Comparison of ENCODE assay signal across 14 cellular contexts in the genomic region with DNA sequence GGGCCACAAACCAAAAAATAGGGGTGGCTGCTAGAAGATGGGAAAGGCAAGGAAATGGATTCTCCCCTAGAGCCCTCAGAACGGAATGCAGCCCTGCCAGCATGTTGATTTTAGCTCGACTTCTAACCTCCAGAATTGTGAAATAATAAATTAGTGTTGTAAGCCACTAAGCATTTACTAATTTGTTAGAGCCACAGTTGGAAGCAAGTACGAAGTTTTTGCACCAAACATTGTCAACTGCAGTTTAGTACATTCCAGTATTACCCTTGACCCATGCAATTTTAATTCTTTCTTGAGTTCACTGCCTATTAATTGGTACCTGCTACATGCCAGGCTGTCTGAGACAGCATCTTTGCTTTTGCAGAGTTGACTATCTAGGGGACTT. TPM values are rescaled to one million over a fixed set of nuclear protein-coding genes. Genes with fewer than 3 reads are reported as not detected.
DNase-seq lines count a peak whose midpoint lies in the region; ATAC-seq, FAIRE-seq and TF ChIP-seq lines count a peak whose summit lies in the region.
"Had no signal": no experiment of that assay in that cellular context is flagged by ENCODE, and none has a peak within 500 bp of the region (broad histone marks: within the 10 kb centered on the region; RNA-seq: fewer than 3 reads in every experiment).

No MANE protein-coding gene starts in this region.

- no peaks in the 10 kb centered on the region for H3K9me3 ChIP-seq in mammary epithelial cell (replicated peaks; ENCODE audit: insufficient read depth, low read length)
- no peaks in the 10 kb centered on the region for H3K9me3 ChIP-seq in liver (ENCODE audit: control insufficient read depth in 4 of 4, low read length in 3 of 4)
- H3K9me3 ChIP-seq in gastrocnemius medialis: no peaks in the 10 kb centered on the region

- H2AFZ ChIP-seq in mammary epithelial cell (ENCODE audit: low read depth, low read length): no peak overlapping the region

- no peak for TF ChIP-seq RAD21 in liver (IDR thresholded peaks at IDR 0.05)

- CTCF ChIA-PET in mammary epithelial cell (lab: Charles Lee; ENCODE audit: low non-redundant PET): interaction anchor here (0.7 kb wide), 1 partner anchor 85 kb away, joined by 3 read pairs; no protein-coding TSS in a partner anchor

- no peaks in the 10 kb centered on the region for H4K20me1 ChIP-seq in mammary epithelial cell (ENCODE audit: insufficient read depth, low read length)

- no peak for TF ChIP-seq POLR2A in gastrocnemius medialis (IDR thresholded peaks at IDR 0.05)

- no peak for FAIRE-seq in D721Med (lab: Jason Lieb, UNC)
- FAIRE-seq: GM19239 had no signal

- no peak overlapping the region for H3K9ac ChIP-seq in mammary epithelial cell (ENCODE audit: insufficient read depth, low read length)
- H3K9ac ChIP-seq in liver (ENCODE audit: low read depth in 1 of 2, low read length in 2 of 2): no peak overlapping the region

- H3K4me3 ChIP-seq in AG10803 (ENCODE audit: low read length) (no peak overlapping the region), mammary epithelial cell (replicated peaks in 1 of 3; ENCODE audit: insufficient read depth in 1 of 3, low read depth in 2 of 3, low read length in 3 of 3) (no peak overlapping the region), liver (ENCODE audit: low read depth in 1 of 3, low read length in 3 of 3) (no peak overlapping the region), gastrocnemius medialis (no peak overlapping the region)

- no peaks in the 10 kb centered on the region for H3K36me3 ChIP-seq in mammary epithelial cell (ENCODE audit: insufficient read depth, low read length)
- no peaks in the 10 kb centered on the region for H3K36me3 ChIP-seq in liver (ENCODE audit: control insufficient read depth in 4 of 4, insufficient read depth in 3 of 4, low read depth in 1 of 4, low read length in 3 of 4)
- no peaks in the 10 kb centered on the region for H3K36me3 ChIP-seq in gastrocnemius medialis

- intact Hi-C loops in mammary epithelial cell (cut with micrococcal nuclease) (loop anchor here (5.0 kb wide), 3 partner anchors 283 to 553 kb away; no protein-coding TSS in a partner anchor), gastrocnemius medialis (cut with DNase I; ENCODE audit: low total_unique reads) (loop anchor here (5.0 kb wide), 1 partner anchor 88 kb away; no protein-coding TSS in a partner anchor)

- DNase-seq in AG10803 (ENCODE audit: low read depth) (peak; percentile 78), mammary epithelial cell (no peak), gastrocnemius medialis (no peak), GM19240 (ENCODE audit: insufficient read length, low spot score) (no peak), NCI-H510A treated with DMSO at 0.1 percent for 48 hours (lab: John Stamatoyannopoulos, UW) (no peak), DMS 273 (lab: John Stamatoyannopoulos, UW; ENCODE audit: unreplicated experiment) (no peak), D721Med (ENCODE audit: insufficient read length, low spot score) (no peak)
- DNase-seq: activated CD4-positive, alpha-beta memory T cell treated with anti-CD3 and anti-CD28 coated beads for 36 hours; activated naive CD8-positive, alpha-beta T cell treated with anti-CD3 and anti-CD28 coated beads, Interleukin-2, amount 10 ng/mL, durations not matched to agents 7 days and 5 days; activated T-cell treated with anti-CD3 and anti-CD28 coated beads, Interleukin-2, amount 50 U/mL, for 72 hours; CD8-positive, alpha-beta memory T cell; stimulated activated naive CD4-positive, alpha-beta T cell treated with Interleukin-2 at 50 U/mL for 16 hours had no signal

- no peak for TF ChIP-seq CTCF in AG10803 (conservative IDR thresholded peaks at IDR 0.05; ENCODE audit: low read length)
- TF ChIP-seq CTCF in mammary epithelial cell (conservative IDR thresholded peaks at IDR 0.05 in 1 of 2, IDR thresholded peaks at IDR 0.05 in 1 of 2; ENCODE audit: extremely low read depth in 1 of 2, insufficient read depth in 1 of 2, low read depth in 1 of 2, low read length in 2 of 2): no peak
- no peak for TF ChIP-seq CTCF in liver (IDR thresholded peaks at IDR 0.05; ENCODE audit: low read depth, low read length, missing input control)
- no peak for TF ChIP-seq CTCF in gastrocnemius medialis (IDR thresholded peaks at IDR 0.05 in 4 of 5, conservative IDR thresholded peaks at IDR 0.05 in 1 of 5)
- no peak for TF ChIP-seq CTCF in D721Med (IDR thresholded peaks at IDR 0.05; ENCODE audit: insufficient read depth, missing control alignments)

- no peak for ATAC-seq in gastrocnemius medialis
- ATAC-seq: activated T-cell treated with anti-CD3 and anti-CD28 coated beads, Interleukin-2, amount 50 U/mL, for 72 hours had no signal

- in situ Hi-C loops in mammary epithelial cell (cut with MboI; ENCODE audit: low sequenced_read_pairs in 2 of 2) (loop anchor here in 1 of 2 donors (25.0 kb wide), 1 partner anchor 478 kb away; no protein-coding TSS in a partner anchor), gastrocnemius medialis (cut with MboI; ENCODE audit: low sequenced_read_pairs in 4 of 4) (loop anchor here (5.0 to 10.0 kb wide), 3 partner anchors 475 to 485 kb away; no protein-coding TSS in a partner anchor)

- dilution Hi-C loops in mammary epithelial cell (cut with HindIII; ENCODE audit: low sequenced_read_pairs): loop anchor here (5.0 kb wide), 2 partner anchors 38 to 68 kb away; no protein-coding TSS in a partner anchor

- H3K4me1 ChIP-seq in mammary epithelial cell (ENCODE audit: insufficient read depth, low read length) (peaks cover 45% of the 10 kb centered on the region), liver (ENCODE audit: control insufficient read depth in 4 of 4, insufficient read depth in 4 of 4, low read length in 3 of 4) (peaks cover 0 to 15% (median 11%) of the 10 kb centered on the region in 4 donors), gastrocnemius medialis (peaks cover 34 to 35% of the 10 kb centered on the region in 2 donors)

- BruUV-seq in mammary epithelial cell (replicated peaks; lab: Mats Ljungman, UMichigan): no TSS peak

- H3K4me2 ChIP-seq in mammary epithelial cell (ENCODE audit: insufficient read depth, low read depth, low read length): no peak overlapping the region

- H3K27me3 ChIP-seq in mammary epithelial cell (ENCODE audit: insufficient read depth, low read length) (no peaks in the 10 kb centered on the region), liver (ENCODE audit: control insufficient read depth in 4 of 4, insufficient read depth in 4 of 4, low read length in 3 of 4) (no peaks in the 10 kb centered on the region), gastrocnemius medialis (no peaks in the 10 kb centered on the region)

- WGBS in mammary epithelial cell (ENCODE audit: low coverage, missing lambda C conversion rate): 29% methylated on average over 3 of the region's 3 CpGs
- 37% methylated on average over 3 of the region's 3 CpGs for whole genome bisulfite sequencing in liver

- H3K79me2 ChIP-seq in mammary epithelial cell (ENCODE audit: insufficient read depth, low read length): peaks cover 59% of the 10 kb centered on the region

- H3K27ac ChIP-seq in mammary epithelial cell (ENCODE audit: insufficient read depth, low read depth, low read length) (peak overlapping the region; percentile 3), liver (ENCODE audit: low read depth in 1 of 2, low read length in 2 of 2) (no peak overlapping the region), gastrocnemius medialis (peak overlapping the region in 3 of 4 donors; percentile 27 to 42 (median 38))

TF ChIP-seq in liver, 16 proteins besides CTCF, POLR2A, EP300 and RAD21:
- TF ChIP-seq SP1 (IDR thresholded peaks at IDR 0.05) (no peak), FOXA1 (IDR thresholded peaks at IDR 0.05) (peak; percentile 16), FOXA2 (IDR thresholded peaks at IDR 0.05) (peak; percentile 37), HNF4A (conservative IDR thresholded peaks at IDR 0.05) (peak in 1 of 2 donors; percentile 33)

RNA-seq across cellular contexts. Expression of gene PARVA, which starts 32.2 kb away (rescaled TPM):
- 10 to 100 TPM; 57.7 to 59.6 TPM for total RNA-seq in mammary epithelial cell
- polyA plus RNA-seq in mammary epithelial cell: 26.6 TPM
- polyA minus RNA-seq in mammary epithelial cell: 31.9 TPM
- 10 to 100 TPM in 1 of 2 donors, 1 to 10 TPM in 1; 3.1 to 11.4 TPM for total RNA-seq in liver
- polyA plus RNA-seq in liver: 10 to 100 TPM; 11.0 to 11.7 TPM
- total RNA-seq in gastrocnemius medialis: 1 to 10 TPM; 4.4 to 9.7 (median 8.4) TPM
- total RNA-seq: activated T-cell treated with anti-CD3 and anti-CD28 coated beads, Interleukin-2, amount 50 U/mL, for 72 hours had no signal

Comparison
In these comparisons a context has a peak if more than half of its experiments do, and no peak if none do; other contexts are left out.
1. H3K27ac ChIP-seq: peak in mammary epithelial cell (single experiment) and gastrocnemius medialis (3 of 4); none in liver (0 of 2).
2. RNA of gene PARVA, which starts 32.2 kb away (total RNA-seq): 57.7 to 59.6 TPM in mammary epithelial cell; 3.1 to 11.4 TPM in liver and 4.4 to 9.7 TPM in gastrocnemius medialis; every median in the first group is over 4 times any median in the second.